17 cellular contexts compared by ENCODE assay signal in genomic region chr20:5667703-5668528, GRCh38. TPM values are rescaled to one million over a fixed set of nuclear protein-coding genes. Genes with fewer than 3 reads are reported as not detected.
A peak's percentile ranks its signal among the peaks of the same experiment; 100 is the strongest.
DNase-seq lines count a peak whose midpoint lies in the region; ATAC-seq, FAIRE-seq and TF ChIP-seq lines count a peak whose summit lies in the region.
"Had no signal": no experiment of that assay in that cellular context is flagged by ENCODE, and none has a peak within 500 bp of the region (broad histone marks: within the 10 kb centered on the region; RNA-seq: fewer than 3 reads in every experiment).

No MANE protein-coding gene starts in this region.

- peaks cover 30% of the 10 kb centered on the region for H3K4me1 Mint-ChIP-seq in activated B cell treated with CpG ODN at 0.5 μM for 24 hours
- H3K4me1 Mint-ChIP-seq: stimulated activated naive CD8-positive, alpha-beta T cell treated with anti-CD3 and anti-CD28 coated beads, Interleukin-15, amount 100 ng/mL, for 72 hours had no signal

- no peak overlapping the region for H3K27ac ChIP-seq in right atrium auricular region
- H3K27ac ChIP-seq: vagina had no signal

- no peak overlapping the region for H3K4me3 ChIP-seq in right atrium auricular region
- H3K4me3 ChIP-seq: mucosa of descending colon, vagina had no signal

- POLR2A ChIA-PET in activated B cell treated with CpG ODN at 0.5 μM for 24 hours (lab: Charles Lee): interaction anchor here (0.6 to 1.1 kb wide), 3 partner anchors 13 to 69 kb away, joined by 3 to 7 read pairs (median 3); no protein-coding TSS in a partner anchor

- no peaks in the 10 kb centered on the region for H3K27me3 ChIP-seq in right atrium auricular region
- H3K27me3 ChIP-seq: vagina had no signal

- H3K27me3 Mint-ChIP-seq in activated B cell treated with CpG ODN at 0.5 μM for 24 hours: no peaks in the 10 kb centered on the region
- H3K27me3 Mint-ChIP-seq: stimulated activated naive CD8-positive, alpha-beta T cell treated with anti-CD3 and anti-CD28 coated beads, Interleukin-15, amount 100 ng/mL, for 72 hours had no signal

- H3K9me3 Mint-ChIP-seq in activated B cell treated with CpG ODN at 0.5 μM for 24 hours: no peaks in the 10 kb centered on the region
- H3K9me3 Mint-ChIP-seq: stimulated activated naive CD8-positive, alpha-beta T cell treated with anti-CD3 and anti-CD28 coated beads, Interleukin-15, amount 100 ng/mL, for 72 hours had no signal

- H3K4me1 ChIP-seq in right atrium auricular region: no peaks in the 10 kb centered on the region

- peak; percentile 50 for ATAC-seq in HG02885 (IDR thresholded peaks at IDR 0.05; ENCODE audit: poor library complexity, unreplicated experiment)
- peak; percentile 77 for ATAC-seq in activated B cell treated with CpG ODN at 0.5 μM for 24 hours (ENCODE audit: low read depth)
- ATAC-seq: mucosa of descending colon; Panc1; stimulated activated naive CD8-positive, alpha-beta T cell treated with anti-CD3 and anti-CD28 coated beads, Interleukin-15, amount 100 ng/mL, for 72 hours had no signal

- no peaks in the 10 kb centered on the region for H3K36me3 ChIP-seq in right atrium auricular region
- H3K36me3 ChIP-seq: vagina had no signal

- H3K9me3 ChIP-seq in right atrium auricular region: no peaks in the 10 kb centered on the region
- H3K9me3 ChIP-seq: mucosa of descending colon, SK-N-SH, vagina had no signal

- H3K27ac Mint-ChIP-seq in activated B cell treated with CpG ODN at 0.5 μM for 24 hours: no peak overlapping the region
- H3K27ac Mint-ChIP-seq: stimulated activated naive CD8-positive, alpha-beta T cell treated with anti-CD3 and anti-CD28 coated beads, Interleukin-15, amount 100 ng/mL, for 72 hours had no signal

- CTCF ChIA-PET in activated B cell treated with CpG ODN at 0.5 μM for 24 hours (lab: Charles Lee): interaction anchor here (1.0 kb wide), 1 partner anchor 120 kb away, joined by 4 read pairs; no protein-coding TSS in a partner anchor

- no peaks in the 10 kb centered on the region for H3K36me3 Mint-ChIP-seq in activated B cell treated with CpG ODN at 0.5 μM for 24 hours (ENCODE audit: low read depth)

- DNase-seq in GM18507 (ENCODE audit: extremely low spot score, insufficient read length, low read depth) (no peak), activated B cell treated with CpG ODN at 0.5 μM for 24 hours (no peak), posterior vena cava (ENCODE audit: low spot score) (peak; percentile 5), GM19240 (ENCODE audit: insufficient read length, low spot score) (no peak), NCI-H1105 (lab: John Stamatoyannopoulos, UW) (no peak), right atrium auricular region (ENCODE audit: low spot score) (no peak), head of caudate nucleus (no peak)
- DNase-seq: activated CD4-positive, alpha-beta T cell treated with anti-CD3 and anti-CD28 coated beads, Interleukin-2, amount 50 U/mL, for 1 hour; activated naive CD4-positive, alpha-beta T cell; mucosa of descending colon; NCI-H2107; SK-N-SH; stimulated activated naive CD8-positive, alpha-beta T cell treated with anti-CD3 and anti-CD28 coated beads, Interleukin-15, amount 100 ng/mL, for 72 hours had no signal

- TF ChIP-seq CTCF in activated B cell treated with CpG ODN at 0.5 μM for 24 hours (IDR thresholded peaks at IDR 0.05): no peak
- TF ChIP-seq CTCF in right atrium auricular region (IDR thresholded peaks at IDR 0.05): no peak

- intact Hi-C loops in activated B cell treated with CpG ODN at 0.5 μM for 24 hours (cut with micrococcal nuclease) (no loop called here), posterior vena cava (cut with DNase I) (loop anchor here in 1 of 2 donors (10.0 kb wide), 1 partner anchor 67 kb away; no protein-coding TSS in a partner anchor), head of caudate nucleus (cut with DNase I) (no loop called here)

- FAIRE-seq in GM18507 (lab: Jason Lieb, UNC): peak; percentile 82
- FAIRE-seq: TTC549 had no signal

- no peak overlapping the region for H3K4me3 Mint-ChIP-seq in activated B cell treated with CpG ODN at 0.5 μM for 24 hours
- H3K4me3 Mint-ChIP-seq: stimulated activated naive CD8-positive, alpha-beta T cell treated with anti-CD3 and anti-CD28 coated beads, Interleukin-15, amount 100 ng/mL, for 72 hours had no signal

RNA-seq across cellular contexts. Expression of gene GPCPD1, which starts 57.1 kb away (rescaled TPM):
- total RNA-seq in activated B cell treated with CpG ODN at 0.5 μM for 24 hours (67.4 and 91.4 TPM in 2 replicates), posterior vena cava (10 to 100 TPM; 39.6 to 64.4 TPM), right atrium auricular region (10 to 100 TPM; 11.0 to 13.8 TPM)
